In genomic region chr15:63212050-63212973, GRCh38 we compare ENCODE assay signal across 8 cellular contexts. TPM values are rescaled to one million over a fixed set of nuclear protein-coding genes. Genes with fewer than 3 reads are reported as not detected.
A peak's percentile ranks its signal among the peaks of the same experiment; 100 is the strongest.
DNase-seq lines count a peak whose midpoint lies in the region; ATAC-seq, FAIRE-seq and TF ChIP-seq lines count a peak whose summit lies in the region.

No MANE protein-coding gene starts in this region.

- no peak overlapping the region for H3K4me3 Mint-ChIP-seq in astrocyte (ENCODE audit: unreplicated experiment)
- H3K4me3 Mint-ChIP-seq in memory B cell = peak overlapping the region; percentile 55

- H3K4me2 ChIP-seq in astrocyte (ENCODE audit: low read length) = peak overlapping the region; percentile 46

- H3K79me2 ChIP-seq in astrocyte (ENCODE audit: insufficient read depth, low read length) = peaks cover 40% of the 10 kb centered on the region

- H3K27ac ChIP-seq in astrocyte (ENCODE audit: low read depth, low read length) = peak overlapping the region; percentile 53

- peaks cover 3% of the 10 kb centered on the region for H3K36me3 Mint-ChIP-seq in astrocyte (ENCODE audit: low read depth, unreplicated experiment)
- peaks cover 8% of the 10 kb centered on the region for H3K36me3 Mint-ChIP-seq in memory B cell

- peak overlapping the region; percentile 32 for H3K9ac ChIP-seq in astrocyte (ENCODE audit: low read length)

- no peaks in the 10 kb centered on the region for H3K9me3 ChIP-seq in astrocyte (ENCODE audit: insufficient read depth, low read depth, low read length)

- H3K4me3 ChIP-seq in astrocyte (ENCODE audit: insufficient read depth, low read depth, low read length) = no peak overlapping the region

- H3K36me3 ChIP-seq in astrocyte (ENCODE audit: insufficient read depth, low read length) = no peaks in the 10 kb centered on the region

- H2AFZ ChIP-seq in astrocyte (ENCODE audit: low read depth, low read length) = no peak overlapping the region

- peak; percentile 46 for ATAC-seq in GM18517 (IDR thresholded peaks at IDR 0.05; ENCODE audit: unreplicated experiment)
- ATAC-seq in HG03457 (IDR thresholded peaks at IDR 0.05; ENCODE audit: unreplicated experiment) = peak; percentile 46
- ATAC-seq in memory B cell (ENCODE audit: low read depth) = peak; percentile 39
- ATAC-seq in HG02571 (IDR thresholded peaks at IDR 0.05; ENCODE audit: unreplicated experiment) = no peak

- H4K20me1 ChIP-seq in astrocyte (ENCODE audit: insufficient read depth, low read length) = peaks cover 3% of the 10 kb centered on the region

- FAIRE-seq in astrocyte (lab: Jason Lieb, UNC) = no peak

- no peaks in the 10 kb centered on the region for H3K9me3 Mint-ChIP-seq in astrocyte (ENCODE audit: unreplicated experiment)
- no peaks in the 10 kb centered on the region for H3K9me3 Mint-ChIP-seq in memory B cell

- H3K27me3 ChIP-seq in astrocyte (ENCODE audit: insufficient read depth, low read length) = no peaks in the 10 kb centered on the region

- H3K4me1 Mint-ChIP-seq in astrocyte (ENCODE audit: low read depth, unreplicated experiment) (peaks cover 32% of the 10 kb centered on the region), memory B cell (peaks cover 46% of the 10 kb centered on the region)

- peaks cover 20% of the 10 kb centered on the region for H3K4me1 ChIP-seq in astrocyte (ENCODE audit: insufficient read depth, low read length)

- peak overlapping the region; percentile 78 for H3K27ac Mint-ChIP-seq in astrocyte (ENCODE audit: unreplicated experiment)
- peak overlapping the region; percentile 88 for H3K27ac Mint-ChIP-seq in memory B cell

- TF ChIP-seq CTCF in astrocyte (IDR thresholded peaks at IDR 0.05; ENCODE audit: insufficient read depth, low read depth, low read length) = no peak

- H3K27me3 Mint-ChIP-seq in astrocyte (ENCODE audit: low read depth, unreplicated experiment) (no peaks in the 10 kb centered on the region), memory B cell (no peaks in the 10 kb centered on the region)

- DNase-seq in astrocyte (ENCODE audit: low read depth) (peak; percentile 71), memory B cell (ENCODE audit: low spot score in 2 of 2) (no peak), SW 1271 (lab: John Stamatoyannopoulos, UW) (no peak), NCI-H2081 (lab: John Stamatoyannopoulos, UW) (no peak), ureter (ENCODE audit: low spot score) (no peak)

RNA-seq across cellular contexts. Expression of gene RAB8B, which starts 22.9 kb away (rescaled TPM):
- total RNA-seq in astrocyte (45.7 and 49.3 TPM in 2 replicates), ureter (54.1 TPM)

RNA-seq across cellular contexts. Expression of gene RPS27L, which starts 55.0 kb away (rescaled TPM):
- total RNA-seq in astrocyte = 428 and 484 TPM in 2 replicates
- 111 TPM for total RNA-seq in ureter
